In the genomic region with DNA sequence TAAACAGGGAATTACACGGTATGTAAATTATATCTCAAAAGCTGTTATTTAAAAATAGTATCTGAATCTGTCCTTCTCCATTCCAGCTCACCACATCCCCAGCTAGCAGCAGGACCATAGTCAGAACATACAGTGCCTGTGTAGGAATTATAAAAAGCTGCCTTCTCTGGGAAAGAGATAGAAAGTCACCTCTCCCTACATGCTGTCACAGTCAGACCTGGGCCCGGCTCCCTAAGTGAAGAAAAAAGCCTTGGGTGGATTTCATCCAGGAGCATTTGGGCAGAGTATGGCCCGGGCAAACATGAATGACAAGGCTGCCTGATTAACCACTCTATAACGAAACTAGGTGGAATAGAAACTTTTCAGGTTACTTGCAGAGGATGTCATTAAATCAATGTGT, we compare ENCODE assay signal across 23 cellular contexts.
"Had no signal": no experiment of that assay in that cellular context is flagged by ENCODE, and none has a peak within 500 bp of the region (broad histone marks: within the 10 kb centered on the region; RNA-seq: fewer than 3 reads in every experiment).

No MANE protein-coding gene starts in this region.

- H3K4me1 ChIP-seq: colonic mucosa, esophagus squamous epithelium, foreskin keratinocyte, gastrocnemius medialis, heart left ventricle, heart right ventricle had no signal

- DNase-seq: colonic mucosa; cortex of kidney; dermis blood vessel endothelial cell; effector CD4-positive, alpha-beta T cell; effector CD8-positive, alpha-beta T cell; effector memory CD4-positive, alpha-beta T cell; effector memory CD8-positive, alpha-beta T cell; endodermal cell; erythroblast; esophagus squamous epithelium; foreskin fibroblast; foreskin keratinocyte; foreskin melanocyte; gastrocnemius medialis; glutamatergic neuron; head of caudate nucleus; heart left ventricle; heart right ventricle had no signal

- H3K4me3 ChIP-seq: colonic mucosa, coronary artery, dorsolateral prefrontal cortex, esophagus muscularis mucosa, esophagus squamous epithelium, gastrocnemius medialis, gastroesophageal sphincter, heart left ventricle, heart right ventricle had no signal

- H3K27me3 ChIP-seq: colonic mucosa, dorsolateral prefrontal cortex, esophagus muscularis mucosa, esophagus squamous epithelium, foreskin keratinocyte, gastrocnemius medialis, gastroesophageal sphincter, heart left ventricle, heart right ventricle had no signal

- H3K36me3 ChIP-seq: colonic mucosa, esophagus muscularis mucosa, esophagus squamous epithelium, gastrocnemius medialis, gastroesophageal sphincter, heart left ventricle, heart right ventricle had no signal

- H3K9me3 ChIP-seq: colonic mucosa, esophagus muscularis mucosa, gastrocnemius medialis, gastroesophageal sphincter had no signal

- H3K27ac ChIP-seq: colonic mucosa, coronary artery, epithelial cell of prostate, esophagus muscularis mucosa, esophagus squamous epithelium, foreskin keratinocyte, gastrocnemius medialis, gastroesophageal sphincter, heart left ventricle, heart right ventricle had no signal
